Comparison of ENCODE assay signal across 17 cellular contexts in genomic region chrX:70016513-70016912, GRCh38. TPM values are rescaled to one million over a fixed set of nuclear protein-coding genes. Genes with fewer than 3 reads are reported as not detected.
"Had no signal": no experiment of that assay in that cellular context is flagged by ENCODE, and none has a peak within 500 bp of the region (broad histone marks: within the 10 kb centered on the region; RNA-seq: fewer than 3 reads in every experiment).

No MANE protein-coding gene starts in this region.

- ATAC-seq: heart left ventricle, left ventricle myocardium superior, WTC11 had no signal

- H3K27ac Mint-ChIP-seq: WTC11 had no signal

- H3K36me3 ChIP-seq: esophagus squamous epithelium, heart left ventricle, ovary, uterus had no signal

- H3K4me3 ChIP-seq: esophagus squamous epithelium, heart left ventricle, ovary, uterus had no signal

- H3K9me3 ChIP-seq: esophagus squamous epithelium, ovary, uterus had no signal

- H3K4me1 ChIP-seq: uterus had no signal

- H3K27me3 ChIP-seq: esophagus squamous epithelium, ovary, uterus had no signal

- H3K4me3 Mint-ChIP-seq: neural crest cell, WTC11 had no signal

- DNase-seq: activated CD8-positive, alpha-beta memory T cell treated with anti-CD3 and anti-CD28 coated beads, Interleukin-2, amount 50 U/mL, for 48 hours; esophagus squamous epithelium; foreskin fibroblast; heart left ventricle; left ventricle myocardium superior; mesenchymal stem cell; ovary; stimulated activated CD4-positive, alpha-beta T cell treated with anti-CD3 and anti-CD28 coated beads, Interleukin-15, amount 100 ng/mL, for 24 hours; stimulated activated CD4-positive, alpha-beta T cell treated with anti-CD3 and anti-CD28 coated beads, Interleukin-4, amount 100 ng/mL, for 24 hours; uterus had no signal

- H3K27ac ChIP-seq: esophagus squamous epithelium, heart left ventricle, ovary, uterus had no signal

RNA-seq across cellular contexts. Expression of gene AWAT2, which starts 33.2 kb away (rescaled TPM):
- total RNA-seq: astrocyte; esophagus squamous epithelium; heart left ventricle; kidney epithelial cell; left ventricle myocardium superior; neural crest cell; ovary; renal cortical epithelial cell; skeletal muscle tissue; T-helper 1 cell treated with Interleukin-12 subunit alpha and Interleukin-12 subunit beta and Interleukin-4 antibody, amounts not matched to agents 30 ng/mL and 1 ng/mL, for 36 hours; uterus; WTC11 had no signal
- polyA plus RNA-seq: heart left ventricle had no signal

RNA-seq across cellular contexts. Expression of gene OTUD6A, which starts 45.7 kb away (rescaled TPM):
- total RNA-seq: astrocyte; esophagus squamous epithelium; heart left ventricle; kidney epithelial cell; left ventricle myocardium superior; neural crest cell; ovary; renal cortical epithelial cell; skeletal muscle tissue; T-helper 1 cell treated with Interleukin-12 subunit alpha and Interleukin-12 subunit beta and Interleukin-4 antibody, amounts not matched to agents 30 ng/mL and 1 ng/mL, for 36 hours; uterus had no signal
- polyA plus RNA-seq: heart left ventricle, ovary had no signal
